21 cellular contexts compared by ENCODE assay signal in the genomic region with DNA sequence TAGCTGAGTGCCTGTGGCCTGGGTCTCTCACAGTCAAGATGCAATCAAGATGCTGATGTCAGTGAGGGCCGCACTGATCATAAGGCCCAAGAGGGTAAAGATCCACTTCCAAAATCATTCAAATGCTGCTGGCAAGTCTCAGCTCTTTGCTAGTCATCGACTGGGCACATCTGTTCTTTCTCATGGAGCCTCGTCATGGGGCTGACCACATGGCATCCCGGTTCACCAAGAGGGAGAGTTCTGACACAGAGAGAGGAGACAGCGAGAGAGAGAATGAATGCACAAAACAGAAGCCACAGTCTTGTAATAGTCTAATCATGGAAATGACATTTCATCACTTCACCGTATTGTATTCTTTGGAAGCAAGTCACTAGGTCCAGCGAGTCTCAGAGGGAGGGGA.
DNase-seq lines count a peak whose midpoint lies in the region; FAIRE-seq and TF ChIP-seq lines count a peak whose summit lies in the region.
"Had no signal": no experiment of that assay in that cellular context is flagged by ENCODE, and none has a peak within 500 bp of the region (broad histone marks: within the 10 kb centered on the region; RNA-seq: fewer than 3 reads in every experiment).

No MANE protein-coding gene starts in this region.

- no peak for TF ChIP-seq POLR2A in GM12891 (IDR thresholded peaks at IDR 0.05; ENCODE audit: low read depth, low read length)

- H3K27ac Mint-ChIP-seq in chondrocyte (ENCODE audit: unreplicated experiment): no peak overlapping the region
- H3K27ac Mint-ChIP-seq: CD8-positive, alpha-beta memory T cell had no signal

- H3K36me3 Mint-ChIP-seq in chondrocyte (ENCODE audit: low read depth): no peaks in the 10 kb centered on the region
- H3K36me3 Mint-ChIP-seq: CD8-positive, alpha-beta memory T cell had no signal

- H3K4me1 Mint-ChIP-seq in chondrocyte (ENCODE audit: low read depth): peaks cover 52% of the 10 kb centered on the region
- H3K4me1 Mint-ChIP-seq: CD8-positive, alpha-beta memory T cell had no signal

- TF ChIP-seq CTCF in foreskin fibroblast (IDR thresholded peaks at IDR 0.05; ENCODE audit: low read depth, low read length): no peak
- TF ChIP-seq CTCF in chondrocyte (IDR thresholded peaks at IDR 0.05): no peak

- peaks cover 7% of the 10 kb centered on the region for H3K9me3 Mint-ChIP-seq in chondrocyte (ENCODE audit: low read depth)

- DNase-seq in HCEC 1CT: peak; percentile 5
- peak; percentile 54 for DNase-seq in amniotic epithelial cell (ENCODE audit: low read depth)
- DNase-seq in foreskin fibroblast: peak; percentile 21 to 48
- peak; percentile 47 for DNase-seq in stromal cell of bone marrow (ENCODE audit: low read depth)
- no peak for DNase-seq in chondrocyte (ENCODE audit: low spot score)
- no peak for DNase-seq in NCI-H2029 treated with DMSO at 0.1 percent for 48 hours (lab: John Stamatoyannopoulos, UW)
- DNase-seq in GM12891 (ENCODE audit: insufficient read length, low spot score): no peak
- DNase-seq: AML-193; CD8-positive, alpha-beta memory T cell; DMS53; GDM1; NCI-H1092; NCI-H1436; NCI-H187 treated with DMSO at 0.1 percent for 48 hours; NCI-H226; NCI-H510A treated with DMSO at 0.1 percent for 48 hours; NCI-H774; NK-92 treated with Interleukin-12 subunit alpha and Interleukin-12 subunit beta, amount 100 ng/mL, for 24 hours; SIG-M5 had no signal

- no peak for FAIRE-seq in GM12891 (lab: Jason Lieb, UNC)
- FAIRE-seq: GM19239, K562 had no signal

- H3K27me3 Mint-ChIP-seq in chondrocyte (ENCODE audit: low read depth): no peaks in the 10 kb centered on the region
- H3K27me3 Mint-ChIP-seq: CD8-positive, alpha-beta memory T cell had no signal

- no peak overlapping the region for H3K4me3 Mint-ChIP-seq in chondrocyte (ENCODE audit: unreplicated experiment)
- H3K4me3 Mint-ChIP-seq: CD8-positive, alpha-beta memory T cell had no signal

- no peak overlapping the region for H3K4me3 ChIP-seq in foreskin fibroblast (ENCODE audit: low read depth in 1 of 2, low read length in 2 of 2)
- H3K4me3 ChIP-seq: K562 had no signal

TF ChIP-seq in GM12891, 5 proteins besides CTCF, POLR2A, EP300 and RAD21:
- TF ChIP-seq PAX5 (IDR thresholded peaks at IDR 0.05; ENCODE audit: insufficient read depth, low read length, severe bottlenecking): no peak
- TF ChIP-seq POLR2AphosphoS5 (IDR thresholded peaks at IDR 0.05; ENCODE audit: low read depth, low read length): no peak
- no peak for TF ChIP-seq TAF1 (IDR thresholded peaks at IDR 0.05; ENCODE audit: low read depth, low read length)
- no peak for TF ChIP-seq SPI1 (IDR thresholded peaks at IDR 0.05; ENCODE audit: low read depth, low read length)
- no peak for TF ChIP-seq POU2F2 (IDR thresholded peaks at IDR 0.05; ENCODE audit: low read depth, low read length)

Comparison
In these comparisons a context has a peak if more than half of its experiments do, and no peak if none do; other contexts are left out.
1. DNase-seq: peak in HCEC 1CT (single experiment), amniotic epithelial cell (single experiment), foreskin fibroblast (2 of 2) and stromal cell of bone marrow (single experiment); none in chondrocyte (single experiment), NCI-H2029 treated with DMSO at 0.1 percent for 48 hours (single experiment) and GM12891 (single experiment).